In genomic region chr21:21200103-21200938, GRCh38 we compare ENCODE assay signal across 8 cellular contexts.
DNase-seq lines count a peak whose midpoint lies in the region; ATAC-seq, FAIRE-seq and TF ChIP-seq lines count a peak whose summit lies in the region.

No MANE protein-coding gene starts in this region.

- TF ChIP-seq POLR2A in body of pancreas (IDR thresholded peaks at IDR 0.05) (no peak), thyroid gland (IDR thresholded peaks at IDR 0.05) (no peak)

- no peak overlapping the region for H2BK120ac ChIP-seq in mesenchymal stem cell (ENCODE audit: low read depth, low read length)

- H3K4me3 ChIP-seq in body of pancreas (no peak overlapping the region), mesenchymal stem cell (ENCODE audit: insufficient read depth in 1 of 2, low read depth in 1 of 2, low read length in 2 of 2) (peak overlapping the region in 1 of 2 experiments; percentile 63), thyroid gland (replicated peaks in 1 of 3) (no peak overlapping the region)

- H3K14ac ChIP-seq in mesenchymal stem cell (ENCODE audit: low read length in 2 of 2), result no peak overlapping the region

- no peaks in the 10 kb centered on the region for H3K36me3 ChIP-seq in body of pancreas (replicated peaks in 1 of 2; ENCODE audit: insufficient read depth in 1 of 2, low read depth in 2 of 2)
- H3K36me3 ChIP-seq in mesenchymal stem cell (ENCODE audit: control insufficient read depth in 1 of 2, insufficient read depth in 2 of 2, low read depth in 1 of 2, low read length in 2 of 2), result no peaks in the 10 kb centered on the region
- H3K36me3 ChIP-seq in thyroid gland, result no peaks in the 10 kb centered on the region

- H4K91ac ChIP-seq in mesenchymal stem cell (ENCODE audit: low read length), result no peak overlapping the region

- no peak overlapping the region for H2BK12ac ChIP-seq in mesenchymal stem cell (ENCODE audit: low read length in 2 of 2)

- no peak overlapping the region for H3K18ac ChIP-seq in mesenchymal stem cell (ENCODE audit: low read depth in 1 of 2, low read length in 2 of 2)

- H3K9ac ChIP-seq in mesenchymal stem cell (ENCODE audit: low read length), result peak overlapping the region; percentile 94

- H2BK5ac ChIP-seq in mesenchymal stem cell (ENCODE audit: low read depth, low read length, poor library complexity, severe bottlenecking), result no peak overlapping the region

- no peaks in the 10 kb centered on the region for H3K4me1 ChIP-seq in body of pancreas
- peaks cover 1% of the 10 kb centered on the region for H3K4me1 ChIP-seq in mesenchymal stem cell (ENCODE audit: control insufficient read depth, insufficient read depth, low read depth, low read length)
- H3K4me1 ChIP-seq in thyroid gland, result no peaks in the 10 kb centered on the region

- no peaks in the 10 kb centered on the region for H3K79me1 ChIP-seq in mesenchymal stem cell (replicated peaks; ENCODE audit: low read length, poor library complexity, severe bottlenecking)

- no peak overlapping the region for H2AFZ ChIP-seq in mesenchymal stem cell (ENCODE audit: low read depth, low read length)

- H3K4me2 ChIP-seq in mesenchymal stem cell (ENCODE audit: low read length, poor library complexity, severe bottlenecking), result no peak overlapping the region

- ATAC-seq in body of pancreas (peak; percentile 64), HG03139 (IDR thresholded peaks at IDR 0.05; ENCODE audit: unreplicated experiment) (no peak)

- no peak overlapping the region for H2BK15ac ChIP-seq in mesenchymal stem cell (ENCODE audit: low read depth, poor library complexity, severe bottlenecking)

- no peak overlapping the region for H3K23ac ChIP-seq in mesenchymal stem cell (ENCODE audit: low read length in 2 of 2)

- DNase-seq in M059J (ENCODE audit: low read depth) (peak; percentile 98), body of pancreas (peak in 3 of 4 donors; percentile 12 to 38 (median 16)), mesenchymal stem cell (peak; percentile 96), NCI-H446 (lab: John Stamatoyannopoulos, UW) (no peak), frontal cortex (ENCODE audit: low spot score in 2 of 2) (no peak), thyroid gland (no peak)

- H2AK5ac ChIP-seq in mesenchymal stem cell (ENCODE audit: low read length, severe bottlenecking), result no peak overlapping the region

- H3K4ac ChIP-seq in mesenchymal stem cell (ENCODE audit: low read depth in 1 of 2, low read length in 2 of 2), result no peak overlapping the region

- intact Hi-C loops in body of pancreas (cut with DNase I), result no loop called here
- intact Hi-C loops in thyroid gland (cut with DNase I), result no loop called here

- H4K8ac ChIP-seq in mesenchymal stem cell (ENCODE audit: low read length), result no peak overlapping the region

- FAIRE-seq in A204.1 (lab: Jason Lieb, UNC), result peak; percentile 92
- FAIRE-seq in frontal cortex (lab: Jason Lieb, UNC), result no peak

- no peaks in the 10 kb centered on the region for H3K27me3 ChIP-seq in body of pancreas
- H3K27me3 ChIP-seq in mesenchymal stem cell (ENCODE audit: control insufficient read depth in 1 of 2, insufficient read depth in 1 of 2, low read length in 2 of 2), result no peaks in the 10 kb centered on the region
- no peaks in the 10 kb centered on the region for H3K27me3 ChIP-seq in thyroid gland

- WGBS in body of pancreas, 2 donors, result 54 to 61% methylated on average over 6 of the region's 6 CpGs
- 0% methylated on average over 2 of the region's 6 CpGs for WGBS in mesenchymal stem cell
- WGBS in thyroid gland, 2 donors, result 68 to 73% methylated on average over 6 of the region's 6 CpGs

- no peak for TF ChIP-seq CTCF in body of pancreas (IDR thresholded peaks at IDR 0.05)
- TF ChIP-seq CTCF in thyroid gland (IDR thresholded peaks at IDR 0.05), result no peak

- H3K9me3 ChIP-seq in body of pancreas (no peaks in the 10 kb centered on the region), mesenchymal stem cell (ENCODE audit: control insufficient read depth, low read length) (no peaks in the 10 kb centered on the region), thyroid gland (no peaks in the 10 kb centered on the region)

- H3K27ac ChIP-seq in body of pancreas (no peak overlapping the region), mesenchymal stem cell (ENCODE audit: low read length, poor library complexity, severe bottlenecking) (peak overlapping the region; percentile 95), thyroid gland (no peak overlapping the region)

Comparison
In these comparisons a context has a peak if more than half of its experiments do, and no peak if none do; other contexts are left out.
1. DNase-seq: peak in M059J (single experiment), body of pancreas (3 of 4) and mesenchymal stem cell (single experiment); none in NCI-H446 (0 of 2), frontal cortex (0 of 2) and thyroid gland (0 of 2).